In genomic region chr5:127192836-127193341, GRCh38 we compare ENCODE assay signal across 1 cellular context.
TF ChIP-seq lines count a peak whose summit lies in the region.

No MANE protein-coding gene starts in this region.

TF ChIP-seq in H1, 55 proteins besides CTCF, POLR2A, EP300 and RAD21:
- TF ChIP-seq HDAC6 (IDR thresholded peaks at IDR 0.05; ENCODE audit: low read depth, low read length) (no peak), CEBPB (IDR thresholded peaks at IDR 0.05; ENCODE audit: low read depth, low read length) (no peak), KDM1A (IDR thresholded peaks at IDR 0.05; ENCODE audit: borderline replicate concordance, low read length) (no peak), CHD1 (IDR thresholded peaks at IDR 0.05; ENCODE audit: low read depth, low read length) (no peak), TEAD4 (IDR thresholded peaks at IDR 0.05; ENCODE audit: low read depth, low read length) (no peak), SIN3A (conservative IDR thresholded peaks at IDR 0.05 in 1 of 2, IDR thresholded peaks at IDR 0.05 in 1 of 2; ENCODE audit: low read depth in 1 of 2, low read length in 2 of 2) (no peak), JUND (IDR thresholded peaks at IDR 0.05; ENCODE audit: low read length) (no peak), MAFK (IDR thresholded peaks at IDR 0.05; ENCODE audit: low read depth, low read length) (no peak), POLR2AphosphoS5 (IDR thresholded peaks at IDR 0.05; ENCODE audit: low read depth, low read length) (no peak), BRCA1 (IDR thresholded peaks at IDR 0.05; ENCODE audit: low read depth, low read length) (no peak), RXRA (IDR thresholded peaks at IDR 0.05; ENCODE audit: insufficient read depth, low read depth, low read length) (no peak), BCL11A (IDR thresholded peaks at IDR 0.05; ENCODE audit: low read depth in 2 of 2, low read length in 2 of 2) (no peak), SRF (IDR thresholded peaks at IDR 0.05; ENCODE audit: low read depth, low read length) (no peak), NANOG (IDR thresholded peaks at IDR 0.05; ENCODE audit: insufficient read depth, low read depth, low read length, poor library complexity, severe bottlenecking) (no peak), CBX8 (IDR thresholded peaks at IDR 0.05; ENCODE audit: borderline replicate concordance, low read depth, low read length) (no peak), CREB1 (IDR thresholded peaks at IDR 0.05) (no peak), SUZ12 (IDR thresholded peaks at IDR 0.05; ENCODE audit: low read length) (no peak)
- TF ChIP-seq, protein P1, sequence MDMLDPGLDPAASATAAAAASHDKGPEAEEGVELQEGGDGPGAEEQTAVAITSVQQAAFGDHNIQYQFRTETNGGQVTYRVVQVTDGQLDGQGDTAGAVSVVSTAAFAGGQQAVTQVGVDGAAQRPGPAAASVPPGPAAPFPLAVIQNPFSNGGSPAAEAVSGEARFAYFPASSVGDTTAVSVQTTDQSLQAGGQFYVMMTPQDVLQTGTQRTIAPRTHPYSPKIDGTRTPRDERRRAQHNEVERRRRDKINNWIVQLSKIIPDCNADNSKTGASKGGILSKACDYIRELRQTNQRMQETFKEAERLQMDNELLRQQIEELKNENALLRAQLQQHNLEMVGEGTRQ (IDR thresholded peaks at IDR 0.05; ENCODE audit: low read length): no peak
- TF ChIP-seq, protein P2, sequence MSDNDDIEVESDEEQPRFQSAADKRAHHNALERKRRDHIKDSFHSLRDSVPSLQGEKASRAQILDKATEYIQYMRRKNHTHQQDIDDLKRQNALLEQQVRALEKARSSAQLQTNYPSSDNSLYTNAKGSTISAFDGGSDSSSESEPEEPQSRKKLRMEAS (IDR thresholded peaks at IDR 0.05): no peak
